Comparison of ENCODE assay signal across 12 cellular contexts in the genomic region with DNA sequence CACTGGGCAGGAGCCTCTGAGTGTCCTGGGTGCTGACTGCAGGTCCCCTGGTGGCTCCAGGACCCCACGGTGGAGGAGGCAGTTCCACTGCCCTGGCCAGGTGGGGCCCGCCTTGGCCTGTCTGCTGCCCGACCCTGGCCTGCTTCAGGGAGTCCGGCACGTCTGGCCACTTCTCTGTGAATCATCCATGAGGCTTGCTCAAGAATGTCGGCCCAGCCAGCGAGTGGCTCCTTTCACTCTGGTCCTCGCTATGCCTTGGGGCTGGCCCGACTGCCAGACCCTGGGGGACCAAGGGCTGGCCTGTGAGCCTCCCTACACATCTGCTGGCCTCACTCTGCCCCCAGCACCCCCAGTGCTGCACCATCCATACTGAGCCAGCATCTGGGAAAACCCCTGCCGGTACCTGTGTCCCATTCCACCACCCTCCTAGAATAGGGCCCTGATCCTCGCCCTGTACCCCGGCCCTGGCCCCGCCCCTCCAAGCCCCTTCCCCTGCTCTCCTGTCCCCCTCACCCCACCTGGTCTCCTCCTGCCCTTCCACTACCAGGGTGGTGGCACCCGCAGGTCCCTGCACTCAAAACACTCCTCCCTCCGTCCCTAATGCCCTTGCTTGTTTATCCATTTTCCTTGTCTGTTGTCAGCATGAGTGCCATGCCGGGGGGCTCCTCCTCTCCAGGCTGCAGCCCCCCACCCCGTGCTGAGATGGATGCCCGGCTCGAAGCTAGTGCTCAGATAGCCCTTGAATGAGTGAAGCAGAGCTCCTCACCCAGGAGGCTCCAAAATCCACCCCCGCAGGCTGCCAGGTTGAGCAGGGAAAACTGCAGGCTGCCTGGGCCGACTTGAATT. TPM values are rescaled to one million over a fixed set of nuclear protein-coding genes. Genes with fewer than 3 reads are reported as not detected.
DNase-seq lines count a peak whose midpoint lies in the region; ATAC-seq and TF ChIP-seq lines count a peak whose summit lies in the region.
"Had no signal": no experiment of that assay in that cellular context is flagged by ENCODE, and none has a peak within 500 bp of the region (broad histone marks: within the 10 kb centered on the region; RNA-seq: fewer than 3 reads in every experiment).

No MANE protein-coding gene starts in this region.

- TF ChIP-seq CTCF in HFFc6 (IDR thresholded peaks at IDR 0.05), result no peak
- TF ChIP-seq CTCF in choroid plexus epithelial cell (conservative IDR thresholded peaks at IDR 0.05; ENCODE audit: low read depth, low read length), result no peak
- no peak for TF ChIP-seq CTCF in left lung (IDR thresholded peaks at IDR 0.05)

- ATAC-seq in left lung (peak; percentile 67), HG02973 (IDR thresholded peaks at IDR 0.05; ENCODE audit: unreplicated experiment) (no peak), GM21619 (IDR thresholded peaks at IDR 0.05; ENCODE audit: unreplicated experiment) (no peak)
- ATAC-seq: naive thymus-derived CD4-positive, alpha-beta T cell had no signal

- peaks cover 21% of the 10 kb centered on the region for H3K4me1 Mint-ChIP-seq in HFFc6 (ENCODE audit: low read depth)

- H3K27me3 Mint-ChIP-seq in HFFc6 (ENCODE audit: insufficient read depth), result no peaks in the 10 kb centered on the region
- H3K27me3 Mint-ChIP-seq: CD4-positive, alpha-beta memory T cell; naive thymus-derived CD4-positive, alpha-beta T cell had no signal

- peak; percentile 38 for DNase-seq in 8988T
- peak; percentile 55 for DNase-seq in HFFc6
- peak; percentile 81 for DNase-seq in choroid plexus epithelial cell (ENCODE audit: low read depth)
- DNase-seq in left lung, result peak; percentile 63 to 79
- no peak for DNase-seq in activated naive CD4-positive, alpha-beta T cell treated with anti-CD3 and anti-CD28 coated beads, Interleukin-2, amount 50 U/mL, for 16 hours
- DNase-seq in NCI-H1048 (lab: John Stamatoyannopoulos, UW), result no peak
- DNase-seq: CD4-positive, alpha-beta memory T cell; NCI-H1092; SJCRH30 had no signal

- peaks cover 3 to 21% of the 10 kb centered on the region in 2 donors for H3K4me1 ChIP-seq in left lung
- H3K4me1 ChIP-seq: SJCRH30 had no signal

- H3K27ac Mint-ChIP-seq in HFFc6, result peak overlapping the region; percentile 72

- intact Hi-C loops in left lung (cut with DNase I), result no loop called here

- H3K4me3 ChIP-seq in choroid plexus epithelial cell (ENCODE audit: low read depth, low read length) (no peak overlapping the region), left lung (no peak overlapping the region)
- H3K4me3 ChIP-seq: SJCRH30 had no signal

- no peaks in the 10 kb centered on the region for H3K9me3 ChIP-seq in left lung
- H3K9me3 ChIP-seq: SJCRH30 had no signal

- H3K4me3 Mint-ChIP-seq in HFFc6, result no peak overlapping the region
- H3K4me3 Mint-ChIP-seq: CD4-positive, alpha-beta memory T cell; naive thymus-derived CD4-positive, alpha-beta T cell had no signal

- peak overlapping the region in 1 of 2 donors; percentile 13 for H3K27ac ChIP-seq in left lung
- H3K27ac ChIP-seq: SJCRH30 had no signal

- no peaks in the 10 kb centered on the region for H3K36me3 Mint-ChIP-seq in HFFc6 (ENCODE audit: low read depth)

- no peaks in the 10 kb centered on the region for H3K9me3 Mint-ChIP-seq in HFFc6
- H3K9me3 Mint-ChIP-seq: CD4-positive, alpha-beta memory T cell; naive thymus-derived CD4-positive, alpha-beta T cell had no signal

- H3K36me3 ChIP-seq in left lung, result peaks cover 0 to 100% of the 10 kb centered on the region in 2 donors
- H3K36me3 ChIP-seq: SJCRH30 had no signal

- no peaks in the 10 kb centered on the region for H3K27me3 ChIP-seq in left lung
- H3K27me3 ChIP-seq: SJCRH30 had no signal

RNA-seq across cellular contexts. Expression of a gene that starts 35.5 kb away (rescaled TPM):
- 10 to 100 TPM; 32.7 to 48.1 (median 41.9) TPM for total RNA-seq in HFFc6 (2021; fragmentation: NEBNext Ultra II Directional; extraction: Animal tissue kit (Norgen Biotek cat#: 25700))
- 100 to 1,000 TPM in 1 of 2 donors, 10 to 100 TPM in 1; 77.6 to 116 TPM for total RNA-seq in left lung

Comparison
In these comparisons a context has a peak if more than half of its experiments do, and no peak if none do; other contexts are left out.
1. DNase-seq: peak in 8988T (single experiment), HFFc6 (single experiment), choroid plexus epithelial cell (single experiment) and left lung (2 of 2); none in activated naive CD4-positive, alpha-beta T cell treated with anti-CD3 and anti-CD28 coated beads, Interleukin-2, amount 50 U/mL, for 16 hours (single experiment) and NCI-H1048 (single experiment).